8 cellular contexts compared by ENCODE assay signal in genomic region chr10:15381420-15381819, GRCh38.
"Had no signal": no experiment of that assay in that cellular context is flagged by ENCODE, and none has a peak within 500 bp of the region (broad histone marks: within the 10 kb centered on the region; RNA-seq: fewer than 3 reads in every experiment).

No MANE protein-coding gene starts in this region.

- H3K4me3 ChIP-seq: GM12878 had no signal

- ATAC-seq: GM12878 had no signal

- FAIRE-seq: G401.6, GM12878, GM12891, GM12892, GM18507, GM19239 had no signal

- DNase-seq: GDM1, GF-D8 had no signal
